In genomic region chr13:106281426-106281825, GRCh38 we compare ENCODE assay signal across 17 cellular contexts.
DNase-seq lines count a peak whose midpoint lies in the region; ATAC-seq and TF ChIP-seq lines count a peak whose summit lies in the region.
"Had no signal": no experiment of that assay in that cellular context is flagged by ENCODE, and none has a peak within 500 bp of the region (broad histone marks: within the 10 kb centered on the region; RNA-seq: fewer than 3 reads in every experiment).

No MANE protein-coding gene starts in this region.

- H3K4me3 Mint-ChIP-seq in neural crest cell (no peak overlapping the region), progenitor cell of endocrine pancreas (ENCODE audit: low read depth) (no peak overlapping the region)
- H3K4me3 Mint-ChIP-seq: CD4-positive, alpha-beta T cell; CD8-positive, alpha-beta T cell had no signal

- no peak overlapping the region for H2BK5ac ChIP-seq in mesendoderm (ENCODE audit: low read length)

- DNase-seq in mesendoderm, result peak; percentile 70
- no peak for DNase-seq in neural crest cell (ENCODE audit: low read depth, low spot score)
- no peak for DNase-seq in progenitor cell of endocrine pancreas (ENCODE audit: low spot score, unreplicated experiment)
- no peak for DNase-seq in foreskin melanocyte
- DNase-seq: 8988T; ACHN; BE2C; Caco-2; Calu3; CD4-positive, alpha-beta T cell; CD8-positive, alpha-beta T cell; DMS79 treated with DMSO at 0.1 percent for 48 hours; GF-D8 had no signal

- H2BK120ac ChIP-seq in mesendoderm (ENCODE audit: low read depth, low read length), result no peak overlapping the region

- H3K27ac Mint-ChIP-seq in neural crest cell (ENCODE audit: unreplicated experiment), result peak overlapping the region; percentile 46
- H3K27ac Mint-ChIP-seq in progenitor cell of endocrine pancreas, result peak overlapping the region; percentile 21
- H3K27ac Mint-ChIP-seq: CD4-positive, alpha-beta T cell; CD8-positive, alpha-beta T cell had no signal

- H4K8ac ChIP-seq in mesendoderm (ENCODE audit: low read depth, low read length), result no peak overlapping the region

- no peak for ATAC-seq in GM21737 (IDR thresholded peaks at IDR 0.05; ENCODE audit: unreplicated experiment)
- ATAC-seq in HG03378 (IDR thresholded peaks at IDR 0.05; ENCODE audit: unreplicated experiment), result no peak
- ATAC-seq: CD8-positive, alpha-beta T cell had no signal

- no peaks in the 10 kb centered on the region for H3K36me3 ChIP-seq in mesendoderm (ENCODE audit: control insufficient read depth, insufficient read depth, low read length)
- H3K36me3 ChIP-seq: BE2C, BLaER1 had no signal

- no peak overlapping the region for H3K23ac ChIP-seq in mesendoderm (ENCODE audit: low read length)

- no peak overlapping the region for H2AK5ac ChIP-seq in mesendoderm (ENCODE audit: low read length)

- no peak overlapping the region for H2BK15ac ChIP-seq in mesendoderm (replicated peaks; ENCODE audit: low read depth)

- H3K4ac ChIP-seq in mesendoderm (ENCODE audit: low read depth, low read length), result no peak overlapping the region

- H3K9ac ChIP-seq in mesendoderm (ENCODE audit: low read length), result no peak overlapping the region
- H3K9ac ChIP-seq: BLaER1 had no signal

- no peak overlapping the region for H4K5ac ChIP-seq in mesendoderm (ENCODE audit: low read length)

- no peak overlapping the region for H3K27ac ChIP-seq in mesendoderm (ENCODE audit: low read depth, low read length)
- H3K27ac ChIP-seq: BLaER1, C4-2B had no signal

- no peak overlapping the region for H3K4me3 ChIP-seq in mesendoderm (ENCODE audit: low read length)
- H3K4me3 ChIP-seq: BLaER1 had no signal

- H3K56ac ChIP-seq in mesendoderm (ENCODE audit: low read length), result no peak overlapping the region

- H3K9me3 Mint-ChIP-seq in neural crest cell (peaks cover 5% of the 10 kb centered on the region), progenitor cell of endocrine pancreas (ENCODE audit: low read depth) (peaks cover 6% of the 10 kb centered on the region)
- H3K9me3 Mint-ChIP-seq: CD4-positive, alpha-beta T cell; CD8-positive, alpha-beta T cell had no signal

- H3K4me1 Mint-ChIP-seq in neural crest cell (peaks cover 9% of the 10 kb centered on the region), progenitor cell of endocrine pancreas (ENCODE audit: low read depth) (peaks cover 14% of the 10 kb centered on the region)

- no peak for TF ChIP-seq CTCF in neural crest cell (conservative IDR thresholded peaks at IDR 0.05)
- no peak for TF ChIP-seq CTCF in progenitor cell of endocrine pancreas (IDR thresholded peaks at IDR 0.05; ENCODE audit: unreplicated experiment)

- no peak overlapping the region for H3K4me2 ChIP-seq in mesendoderm (ENCODE audit: low read length)
- H3K4me2 ChIP-seq: BLaER1 had no signal

- no peaks in the 10 kb centered on the region for H3K27me3 ChIP-seq in mesendoderm (ENCODE audit: insufficient read depth, low read length, poor library complexity)
- H3K27me3 ChIP-seq: BE2C, BLaER1 had no signal

- H3K79me2 ChIP-seq in mesendoderm (ENCODE audit: control insufficient read depth, insufficient read depth, low read length), result no peaks in the 10 kb centered on the region

- H3K4me1 ChIP-seq in mesendoderm (ENCODE audit: control insufficient read depth, low read depth, low read length), result peaks cover 2% of the 10 kb centered on the region
- H3K4me1 ChIP-seq: BE2C had no signal

- H3K27me3 Mint-ChIP-seq in neural crest cell (ENCODE audit: low read depth), result no peaks in the 10 kb centered on the region
- peaks cover 9% of the 10 kb centered on the region for H3K27me3 Mint-ChIP-seq in progenitor cell of endocrine pancreas

- no CpG with 5 or more reads among the region's 9 CpGs for WGBS in mesendoderm (ENCODE audit: extremely low coverage, insufficient coverage, low lambda C conversion rate)

- H3K36me3 Mint-ChIP-seq in neural crest cell (ENCODE audit: low read depth) (no peaks in the 10 kb centered on the region), progenitor cell of endocrine pancreas (ENCODE audit: insufficient read depth) (peaks cover 2% of the 10 kb centered on the region)
- H3K36me3 Mint-ChIP-seq: CD8-positive, alpha-beta T cell had no signal

- no peaks in the 10 kb centered on the region for H3K79me1 ChIP-seq in mesendoderm (ENCODE audit: low read length)

- no peak overlapping the region for H3K18ac ChIP-seq in mesendoderm (ENCODE audit: low read length)
